In the genomic region with DNA sequence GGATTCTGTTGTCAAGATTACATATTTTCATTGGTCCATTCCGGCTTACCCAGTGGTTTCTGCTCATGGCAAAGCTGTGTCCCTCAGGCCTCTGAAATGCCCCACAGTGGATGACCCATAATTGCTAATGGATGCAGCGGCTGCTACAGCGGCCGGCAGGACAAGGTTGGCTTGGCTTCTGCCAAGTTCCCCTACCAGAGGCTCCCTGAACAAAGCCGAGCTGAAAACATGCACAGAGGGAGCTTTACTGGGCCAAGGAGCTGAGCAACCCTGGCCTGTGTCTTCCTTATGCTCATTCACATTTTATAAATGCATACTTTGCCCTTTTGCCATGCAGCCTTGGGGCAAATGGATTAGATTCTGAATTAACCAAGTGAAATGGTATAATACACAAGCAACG, we compare ENCODE assay signal across 21 cellular contexts.
DNase-seq lines count a peak whose midpoint lies in the region; ATAC-seq and TF ChIP-seq lines count a peak whose summit lies in the region.
"Had no signal": no experiment of that assay in that cellular context is flagged by ENCODE, and none has a peak within 500 bp of the region (broad histone marks: within the 10 kb centered on the region; RNA-seq: fewer than 3 reads in every experiment).

No MANE protein-coding gene starts in this region.

- H3K4me3 Mint-ChIP-seq in brain, result no peak overlapping the region
- no peak overlapping the region for H3K4me3 Mint-ChIP-seq in progenitor cell of endocrine pancreas (ENCODE audit: low read depth)
- H3K4me3 Mint-ChIP-seq: CD4-positive, alpha-beta memory T cell; HFFc6 had no signal

- H3K4me1 ChIP-seq in left lung, result no peaks in the 10 kb centered on the region
- H3K4me1 ChIP-seq: A549, HAP-1 had no signal

- H3K4me1 Mint-ChIP-seq in brain, result peaks cover 11% of the 10 kb centered on the region
- no peaks in the 10 kb centered on the region for H3K4me1 Mint-ChIP-seq in progenitor cell of endocrine pancreas (ENCODE audit: low read depth)
- H3K4me1 Mint-ChIP-seq: CD4-positive, alpha-beta memory T cell had no signal

- ATAC-seq in HG03342 (IDR thresholded peaks at IDR 0.05; ENCODE audit: unreplicated experiment), result no peak
- no peak for ATAC-seq in left lung
- ATAC-seq: A549, GM12878 had no signal

- peak overlapping the region in 4 of 5 experiments; percentile 17 to 84 (median 39) for H3K27ac Mint-ChIP-seq in brain
- H3K27ac Mint-ChIP-seq in progenitor cell of endocrine pancreas, result peak overlapping the region; percentile 29
- H3K27ac Mint-ChIP-seq: CD4-positive, alpha-beta memory T cell; HFFc6 had no signal

- H3K4me3 ChIP-seq in left lung, result no peak overlapping the region
- H3K4me3 ChIP-seq: A549, GM12878, HAP-1 had no signal

- no peaks in the 10 kb centered on the region for H3K27me3 Mint-ChIP-seq in brain
- H3K27me3 Mint-ChIP-seq in progenitor cell of endocrine pancreas, result peaks cover 35% of the 10 kb centered on the region

- in situ Hi-C loops in SK-MEL-5 (cut with HindIII; ENCODE audit: low pct_unique_long_range_greater_than_20kb, low sequenced_read_pairs), result no loop called here

- DNase-seq in SK-MEL-5 (ENCODE audit: low read depth, low spot score) (peak; percentile 5), medulla oblongata (ENCODE audit: extremely low spot score) (peak; percentile 49), progenitor cell of endocrine pancreas (ENCODE audit: low spot score, unreplicated experiment) (no peak), left lung (no peak), T-helper 2 cell (no peak), GM03348 (ENCODE audit: low spot score) (no peak)
- DNase-seq: 8988T; ACHN; AML-193; Calu3; CD4-positive, alpha-beta memory T cell; COR-L47; DMS153; DND-41; GOT3; HFFc6 had no signal

- H3K36me3 ChIP-seq in left lung, result no peaks in the 10 kb centered on the region
- H3K36me3 ChIP-seq: HAP-1 had no signal

- no peak overlapping the region for H3K27ac ChIP-seq in left lung
- H3K27ac ChIP-seq: A549 had no signal

- no peaks in the 10 kb centered on the region for H3K27me3 ChIP-seq in left lung

- intact Hi-C loops in left lung (cut with DNase I), result no loop called here

- TF ChIP-seq CTCF in brain (conservative IDR thresholded peaks at IDR 0.05) (no peak), progenitor cell of endocrine pancreas (IDR thresholded peaks at IDR 0.05; ENCODE audit: unreplicated experiment) (no peak), left lung (IDR thresholded peaks at IDR 0.05) (no peak)

- H3K9me3 Mint-ChIP-seq in brain (peaks cover 0 to 7% (median 0%) of the 10 kb centered on the region in 5 experiments), progenitor cell of endocrine pancreas (ENCODE audit: low read depth) (no peaks in the 10 kb centered on the region)
- H3K9me3 Mint-ChIP-seq: CD4-positive, alpha-beta memory T cell had no signal

- no peaks in the 10 kb centered on the region for H3K9me3 ChIP-seq in left lung
- H3K9me3 ChIP-seq: A549 had no signal

- H3K36me3 Mint-ChIP-seq in brain (no peaks in the 10 kb centered on the region), progenitor cell of endocrine pancreas (ENCODE audit: insufficient read depth) (no peaks in the 10 kb centered on the region)
- H3K36me3 Mint-ChIP-seq: CD4-positive, alpha-beta memory T cell had no signal

Comparison
In these comparisons a context has a peak if more than half of its experiments do, and no peak if none do; other contexts are left out.
1. DNase-seq: peak in SK-MEL-5 (single experiment) and medulla oblongata (single experiment); none in progenitor cell of endocrine pancreas (single experiment), left lung (0 of 2), T-helper 2 cell (0 of 5) and GM03348 (single experiment).